ENCODE assay signal across 1 cellular context in the genomic region with DNA sequence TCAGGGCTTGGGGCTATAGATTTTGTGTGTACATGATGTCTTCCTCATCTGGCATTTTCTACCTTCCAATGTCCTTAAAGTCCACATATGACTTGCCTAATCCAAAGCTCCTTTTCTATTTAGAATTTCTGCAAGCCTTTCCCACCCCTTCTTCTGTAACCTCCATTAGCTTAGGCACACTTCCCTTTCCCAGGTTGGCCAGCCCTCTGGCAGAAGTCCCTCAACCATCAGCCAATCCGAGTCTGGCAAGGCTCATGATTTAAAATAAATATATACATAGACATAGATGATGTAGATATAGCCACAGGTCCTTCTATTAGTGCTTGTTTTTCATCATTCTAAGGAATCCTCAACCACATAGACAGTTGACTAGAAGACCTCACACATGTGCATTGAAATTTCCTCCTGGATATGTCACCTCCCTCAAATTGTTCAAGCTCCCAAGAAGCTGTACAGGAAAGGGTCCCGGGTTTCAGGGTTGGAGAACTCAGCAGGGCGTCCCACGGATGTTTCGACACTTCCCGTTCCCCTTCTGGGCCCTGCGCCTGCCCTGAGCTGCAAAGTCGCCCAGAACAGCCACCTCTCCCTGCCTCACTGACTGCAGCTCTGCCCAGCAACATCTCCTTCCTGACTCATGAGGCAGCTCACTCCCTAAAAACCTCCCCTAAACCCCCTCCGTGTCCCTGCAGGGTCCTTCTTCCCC.
TF ChIP-seq lines count a peak whose summit lies in the region.

No MANE protein-coding gene starts in this region.

TF ChIP-seq in GM23338, 12 proteins besides CTCF, POLR2A, EP300 and RAD21 (continued from another document):
- TF ChIP-seq, protein P1, sequence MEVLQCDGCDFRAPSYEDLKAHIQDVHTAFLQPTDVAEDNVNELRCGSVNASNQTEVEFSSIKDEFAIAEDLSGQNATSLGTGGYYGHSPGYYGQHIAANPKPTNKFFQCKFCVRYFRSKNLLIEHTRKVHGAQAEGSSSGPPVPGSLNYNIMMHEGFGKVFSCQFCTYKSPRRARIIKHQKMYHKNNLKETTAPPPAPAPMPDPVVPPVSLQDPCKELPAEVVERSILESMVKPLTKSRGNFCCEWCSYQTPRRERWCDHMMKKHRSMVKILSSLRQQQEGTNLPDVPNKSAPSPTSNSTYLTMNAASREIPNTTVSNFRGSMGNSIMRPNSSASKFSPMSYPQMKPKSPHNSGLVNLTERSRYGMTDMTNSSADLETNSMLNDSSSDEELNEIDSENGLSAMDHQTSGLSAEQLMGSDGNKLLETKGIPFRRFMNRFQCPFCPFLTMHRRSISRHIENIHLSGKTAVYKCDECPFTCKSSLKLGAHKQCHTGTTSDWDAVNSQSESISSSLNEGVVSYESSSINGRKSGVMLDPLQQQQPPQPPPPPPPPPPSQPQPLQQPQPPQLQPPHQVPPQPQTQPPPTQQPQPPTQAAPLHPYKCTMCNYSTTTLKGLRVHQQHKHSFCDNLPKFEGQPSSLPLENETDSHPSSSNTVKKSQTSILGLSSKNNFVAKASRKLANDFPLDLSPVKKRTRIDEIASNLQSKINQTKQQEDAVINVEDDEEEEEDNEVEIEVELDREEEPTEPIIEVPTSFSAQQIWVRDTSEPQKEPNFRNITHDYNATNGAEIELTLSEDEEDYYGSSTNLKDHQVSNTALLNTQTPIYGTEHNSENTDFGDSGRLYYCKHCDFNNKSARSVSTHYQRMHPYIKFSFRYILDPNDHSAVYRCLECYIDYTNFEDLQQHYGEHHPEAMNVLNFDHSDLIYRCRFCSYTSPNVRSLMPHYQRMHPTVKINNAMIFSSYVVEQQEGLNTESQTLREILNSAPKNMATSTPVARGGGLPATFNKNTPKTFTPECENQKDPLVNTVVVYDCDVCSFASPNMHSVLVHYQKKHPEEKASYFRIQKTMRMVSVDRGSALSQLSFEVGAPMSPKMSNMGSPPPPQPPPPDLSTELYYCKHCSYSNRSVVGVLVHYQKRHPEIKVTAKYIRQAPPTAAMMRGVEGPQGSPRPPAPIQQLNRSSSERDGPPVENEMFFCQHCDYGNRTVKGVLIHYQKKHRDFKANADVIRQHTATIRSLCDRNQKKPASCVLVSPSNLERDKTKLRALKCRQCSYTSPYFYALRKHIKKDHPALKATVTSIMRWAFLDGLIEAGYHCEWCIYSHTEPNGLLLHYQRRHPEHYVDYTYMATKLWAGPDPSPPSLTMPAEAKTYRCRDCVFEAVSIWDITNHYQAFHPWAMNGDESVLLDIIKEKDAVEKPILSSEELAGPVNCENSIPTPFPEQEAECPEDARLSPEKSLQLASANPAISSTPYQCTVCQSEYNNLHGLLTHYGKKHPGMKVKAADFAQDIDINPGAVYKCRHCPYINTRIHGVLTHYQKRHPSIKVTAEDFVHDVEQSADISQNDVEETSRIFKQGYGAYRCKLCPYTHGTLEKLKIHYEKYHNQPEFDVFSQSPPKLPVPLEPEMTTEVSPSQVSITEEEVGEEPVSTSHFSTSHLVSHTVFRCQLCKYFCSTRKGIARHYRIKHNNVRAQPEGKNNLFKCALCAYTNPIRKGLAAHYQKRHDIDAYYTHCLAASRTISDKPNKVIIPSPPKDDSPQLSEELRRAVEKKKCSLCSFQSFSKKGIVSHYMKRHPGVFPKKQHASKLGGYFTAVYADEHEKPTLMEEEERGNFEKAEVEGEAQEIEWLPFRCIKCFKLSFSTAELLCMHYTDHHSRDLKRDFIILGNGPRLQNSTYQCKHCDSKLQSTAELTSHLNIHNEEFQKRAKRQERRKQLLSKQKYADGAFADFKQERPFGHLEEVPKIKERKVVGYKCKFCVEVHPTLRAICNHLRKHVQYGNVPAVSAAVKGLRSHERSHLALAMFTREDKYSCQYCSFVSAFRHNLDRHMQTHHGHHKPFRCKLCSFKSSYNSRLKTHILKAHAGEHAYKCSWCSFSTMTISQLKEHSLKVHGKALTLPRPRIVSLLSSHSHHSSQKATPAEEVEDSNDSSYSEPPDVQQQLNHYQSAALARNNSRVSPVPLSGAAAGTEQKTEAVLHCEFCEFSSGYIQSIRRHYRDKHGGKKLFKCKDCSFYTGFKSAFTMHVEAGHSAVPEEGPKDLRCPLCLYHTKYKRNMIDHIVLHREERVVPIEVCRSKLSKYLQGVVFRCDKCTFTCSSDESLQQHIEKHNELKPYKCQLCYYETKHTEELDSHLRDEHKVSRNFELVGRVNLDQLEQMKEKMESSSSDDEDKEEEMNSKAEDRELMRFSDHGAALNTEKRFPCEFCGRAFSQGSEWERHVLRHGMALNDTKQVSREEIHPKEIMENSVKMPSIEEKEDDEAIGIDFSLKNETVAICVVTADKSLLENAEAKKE (CRISPR knock-in tag; IDR thresholded peaks at IDR 0.05), result no peak
- TF ChIP-seq CREB1 (CRISPR knock-in tag; IDR thresholded peaks at IDR 0.05; ENCODE audit: low read depth), result no peak
- TF ChIP-seq EZH2phosphoT487 (IDR thresholded peaks at IDR 0.05; ENCODE audit: unreplicated experiment), result no peak
- no peak for TF ChIP-seq EZH2 (IDR thresholded peaks at IDR 0.05; ENCODE audit: low read depth, unreplicated experiment)
- TF ChIP-seq, protein P2, sequence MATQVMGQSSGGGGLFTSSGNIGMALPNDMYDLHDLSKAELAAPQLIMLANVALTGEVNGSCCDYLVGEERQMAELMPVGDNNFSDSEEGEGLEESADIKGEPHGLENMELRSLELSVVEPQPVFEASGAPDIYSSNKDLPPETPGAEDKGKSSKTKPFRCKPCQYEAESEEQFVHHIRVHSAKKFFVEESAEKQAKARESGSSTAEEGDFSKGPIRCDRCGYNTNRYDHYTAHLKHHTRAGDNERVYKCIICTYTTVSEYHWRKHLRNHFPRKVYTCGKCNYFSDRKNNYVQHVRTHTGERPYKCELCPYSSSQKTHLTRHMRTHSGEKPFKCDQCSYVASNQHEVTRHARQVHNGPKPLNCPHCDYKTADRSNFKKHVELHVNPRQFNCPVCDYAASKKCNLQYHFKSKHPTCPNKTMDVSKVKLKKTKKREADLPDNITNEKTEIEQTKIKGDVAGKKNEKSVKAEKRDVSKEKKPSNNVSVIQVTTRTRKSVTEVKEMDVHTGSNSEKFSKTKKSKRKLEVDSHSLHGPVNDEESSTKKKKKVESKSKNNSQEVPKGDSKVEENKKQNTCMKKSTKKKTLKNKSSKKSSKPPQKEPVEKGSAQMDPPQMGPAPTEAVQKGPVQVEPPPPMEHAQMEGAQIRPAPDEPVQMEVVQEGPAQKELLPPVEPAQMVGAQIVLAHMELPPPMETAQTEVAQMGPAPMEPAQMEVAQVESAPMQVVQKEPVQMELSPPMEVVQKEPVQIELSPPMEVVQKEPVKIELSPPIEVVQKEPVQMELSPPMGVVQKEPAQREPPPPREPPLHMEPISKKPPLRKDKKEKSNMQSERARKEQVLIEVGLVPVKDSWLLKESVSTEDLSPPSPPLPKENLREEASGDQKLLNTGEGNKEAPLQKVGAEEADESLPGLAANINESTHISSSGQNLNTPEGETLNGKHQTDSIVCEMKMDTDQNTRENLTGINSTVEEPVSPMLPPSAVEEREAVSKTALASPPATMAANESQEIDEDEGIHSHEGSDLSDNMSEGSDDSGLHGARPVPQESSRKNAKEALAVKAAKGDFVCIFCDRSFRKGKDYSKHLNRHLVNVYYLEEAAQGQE (IDR thresholded peaks at IDR 0.05; ENCODE audit: unreplicated experiment), result no peak
- TF ChIP-seq JUNB (IDR thresholded peaks at IDR 0.05; ENCODE audit: unreplicated experiment), result no peak
TF ChIP-seq in GM23338: peak in this region for 0.
